Comparison of ENCODE assay signal across 8 cellular contexts in genomic region chr12:124053855-124054254, GRCh38.
DNase-seq lines count a peak whose midpoint lies in the region; ATAC-seq, FAIRE-seq and TF ChIP-seq lines count a peak whose summit lies in the region.

No MANE protein-coding gene starts in this region.

- peak; percentile 66 for TF ChIP-seq RAD21 in GM12878 (IDR thresholded peaks at IDR 0.05; ENCODE audit: insufficient read depth, low read depth, low read length)

- H3K4me2 ChIP-seq in GM12878 (ENCODE audit: control insufficient read depth, insufficient read depth): no peak overlapping the region

- in situ Hi-C loops in GM12878 (cut with MboI): no loop called here

- peaks cover 2% of the 10 kb centered on the region; the same call in 2 of the 3 replicates for H3K9me3 ChIP-seq in GM12878 (replicated peaks; ENCODE audit: control insufficient read depth, insufficient read depth, low read length)
- H3K9me3 ChIP-seq in thoracic aorta: no peaks in the 10 kb centered on the region

- RAD21 ChIA-PET in GM12878 (lab: Charles Lee; ENCODE audit: unreplicated experiment): interaction anchor here (0.9 to 1.4 kb wide), 3 partner anchors 77 to 712 kb away, joined by 3 to 4 read pairs (median 3); no protein-coding TSS in a partner anchor

- intact Hi-C loops in GM12878 (cut with micrococcal nuclease; ENCODE audit: unreplicated experiment): loop anchor here (5.0 kb wide), 1 partner anchor 268 kb away; no protein-coding TSS in a partner anchor

- no peak for TF ChIP-seq EP300 in GM12878 (IDR thresholded peaks at IDR 0.05; ENCODE audit: borderline replicate concordance in 1 of 2, control insufficient read depth in 1 of 2, low read depth in 2 of 2, low read length in 2 of 2)

- H3K4me3 ChIP-seq in GM12878: no peak overlapping the region
- H3K4me3 ChIP-seq in thoracic aorta: no peak overlapping the region

- TF ChIP-seq POLR2A in GM12878 (IDR thresholded peaks at IDR 0.05; ENCODE audit: low read depth, low read length): no peak

- ATAC-seq in GM12878 (peak; percentile 65; the same call in 2 of the 3 replicates), thoracic aorta (ENCODE audit: insufficient number of reproducible peaks, low FRiP score, low read depth) (no peak), GM18517 (IDR thresholded peaks at IDR 0.05; ENCODE audit: unreplicated experiment) (no peak)

- no peaks in the 10 kb centered on the region for H3K4me1 ChIP-seq in GM12878 (ENCODE audit: control insufficient read depth, insufficient read depth, low read length)
- peaks cover 4 to 5% of the 10 kb centered on the region in 2 donors for H3K4me1 ChIP-seq in thoracic aorta (ENCODE audit: control insufficient read depth in 1 of 2, low read depth in 2 of 2)

- H2AFZ ChIP-seq in GM12878 (ENCODE audit: control insufficient read depth, low read depth, low read length): no peak overlapping the region; the same call in 1 of the 2 replicates

- peak; percentile 18 for DNase-seq in DMS114 treated with DMSO at 0.1 percent for 48 hours (lab: John Stamatoyannopoulos, UW; ENCODE audit: unreplicated experiment)
- peak; percentile 40 for DNase-seq in NCI-H128 (lab: John Stamatoyannopoulos, UW; ENCODE audit: unreplicated experiment)
- no peak for DNase-seq in GM12878 (ENCODE audit: low read depth, low spot score)
- peak; percentile 74 for DNase-seq in inferior parietal cortex (ENCODE audit: extremely low spot score)
- DNase-seq in thoracic aorta (ENCODE audit: low spot score): no peak
- no peak for DNase-seq in NCI-H1436 treated with DMSO at 0.1 percent for 48 hours (lab: John Stamatoyannopoulos, UW)
- DNase-seq in A172 (ENCODE audit: low spot score): no peak

- CTCF ChIA-PET in GM12878 (lab: Yijun Ruan, JAX): interaction anchor here (1.1 to 1.6 kb wide), 5 partner anchors 18 to 717 kb away, joined by 3 to 6 read pairs (median 5); no protein-coding TSS in a partner anchor

- POLR2A ChIA-PET in GM12878 (lab: Charles Lee): no interaction called here

- SMC1A ChIA-PET in GM12878 (lab: Charles Lee; ENCODE audit: uncharacterized antibody, unreplicated experiment): interaction anchor here (0.6 to 1.4 kb wide), 4 partner anchors 10 to 287 kb away, joined by 4 read pairs; no protein-coding TSS in a partner anchor

- 50% methylated on average over 11 of the region's 11 CpGs for WGBS in GM12878 (ENCODE audit: insufficient coverage, insufficient replicate concordance, low lambda C conversion rate, missing lambda C conversion rate)

- H3K36me3 ChIP-seq in GM12878 (ENCODE audit: control insufficient read depth in 2 of 2, insufficient read depth in 2 of 2, low read length in 1 of 2) (no peaks in the 10 kb centered on the region), thoracic aorta (no peaks in the 10 kb centered on the region)

- peak; percentile 35 for FAIRE-seq in GM12878 (lab: Jason Lieb, UNC)

- H3K79me2 ChIP-seq in GM12878 (ENCODE audit: control insufficient read depth, insufficient read depth, low read length): no peaks in the 10 kb centered on the region

- BruUV-seq in GM12878 (replicated peaks; lab: Mats Ljungman, UMichigan): no TSS peak

- H4K20me1 ChIP-seq in GM12878 (ENCODE audit: control insufficient read depth, insufficient read depth): no peaks in the 10 kb centered on the region

- TF ChIP-seq CTCF in GM12878 (IDR thresholded peaks at IDR 0.05 in 2 of 3, conservative IDR thresholded peaks at IDR 0.05 in 1 of 3; ENCODE audit: control insufficient read depth in 2 of 3, extremely low read depth in 1 of 3, insufficient read depth in 1 of 3, low read depth in 3 of 3, low read length in 3 of 3) (peak; percentile 22 to 60 (median 43); a peak in 5 of 6 replicates), thoracic aorta (IDR thresholded peaks at IDR 0.05) (peak; percentile 59)

- no peak overlapping the region for H3K9ac ChIP-seq in GM12878 (ENCODE audit: control insufficient read depth, insufficient read depth, low read length)

- H3K27ac ChIP-seq in GM12878 (ENCODE audit: control insufficient read depth, insufficient read depth): no peak overlapping the region
- H3K27ac ChIP-seq in thoracic aorta: no peak overlapping the region

- no peaks in the 10 kb centered on the region for H3K27me3 ChIP-seq in GM12878 (replicated peaks in 1 of 2; ENCODE audit: control insufficient read depth in 2 of 2, insufficient read depth in 2 of 2, low read length in 1 of 2)
- H3K27me3 ChIP-seq in thoracic aorta (replicated peaks; ENCODE audit: insufficient read depth): no peaks in the 10 kb centered on the region

TF ChIP-seq in GM12878, 131 proteins besides CTCF, POLR2A, EP300 and RAD21:
- TF ChIP-seq ATF3 (IDR thresholded peaks at IDR 0.05; ENCODE audit: borderline replicate concordance, extremely low read depth, low read depth, low read length): no peak
- no peak for TF ChIP-seq PBX3 (IDR thresholded peaks at IDR 0.05; ENCODE audit: insufficient replicate concordance, low read depth, low read length)
- TF ChIP-seq SPI1 (IDR thresholded peaks at IDR 0.05; ENCODE audit: borderline replicate concordance, insufficient read depth, low read depth, low read length): no peak
- no peak for TF ChIP-seq NKRF (conservative IDR thresholded peaks at IDR 0.05)
- TF ChIP-seq SMC3 (IDR thresholded peaks at IDR 0.05; ENCODE audit: borderline replicate concordance, low read length): peak; percentile 55; the same call in 1 of the 2 replicates
- no peak for TF ChIP-seq RUNX3 (IDR thresholded peaks at IDR 0.05; ENCODE audit: low read length)
- TF ChIP-seq BCLAF1 (IDR thresholded peaks at IDR 0.05): no peak
- no peak for TF ChIP-seq ZNF24 (IDR thresholded peaks at IDR 0.05)

Comparison
In these comparisons a context has a peak if more than half of its experiments do, and no peak if none do; other contexts are left out.
1. DNase-seq: peak in DMS114 treated with DMSO at 0.1 percent for 48 hours (single experiment), NCI-H128 (single experiment) and inferior parietal cortex (single experiment); none in GM12878 (single experiment), thoracic aorta (single experiment), NCI-H1436 treated with DMSO at 0.1 percent for 48 hours (single experiment) and A172 (single experiment).